Comparison of ENCODE assay signal across 13 cellular contexts in the genomic region with DNA sequence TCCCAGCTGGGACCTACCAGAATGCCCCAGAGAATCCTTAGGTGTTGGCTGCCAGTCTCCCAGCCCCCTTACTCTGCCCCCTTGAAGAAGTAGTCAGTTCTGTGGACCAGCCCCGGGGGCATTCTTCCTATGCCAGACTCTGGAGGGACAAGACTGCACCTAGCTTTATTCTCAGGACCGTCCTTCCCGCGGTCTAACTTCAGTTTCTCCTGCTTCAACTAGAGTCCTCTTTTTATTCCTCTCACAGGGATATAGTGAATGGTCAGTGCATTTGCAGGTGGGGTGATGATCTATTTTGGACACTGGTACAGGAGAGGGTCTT. TPM values are rescaled to one million over a fixed set of nuclear protein-coding genes. Genes with fewer than 3 reads are reported as not detected.
A peak's percentile ranks its signal among the peaks of the same experiment; 100 is the strongest.
DNase-seq lines count a peak whose midpoint lies in the region; ATAC-seq, FAIRE-seq and TF ChIP-seq lines count a peak whose summit lies in the region.
"Had no signal": no experiment of that assay in that cellular context is flagged by ENCODE, and none has a peak within 500 bp of the region (broad histone marks: within the 10 kb centered on the region; RNA-seq: fewer than 3 reads in every experiment).

No MANE protein-coding gene starts in this region.

- H3K14ac ChIP-seq in H1 (ENCODE audit: insufficient read length) (no peak overlapping the region), trophoblast cell (ENCODE audit: low read length) (no peak overlapping the region)

- no peak for TF ChIP-seq CTCF in H1 (IDR thresholded peaks at IDR 0.05; ENCODE audit: control extremely low read depth in 1 of 3, insufficient read depth in 1 of 3, low read depth in 1 of 3, low read length in 3 of 3)
- TF ChIP-seq CTCF in sigmoid colon (IDR thresholded peaks at IDR 0.05) = no peak

- H2BK15ac ChIP-seq in H1 (ENCODE audit: low read length) = no peak overlapping the region

- no peak for TF ChIP-seq RAD21 in H1 (IDR thresholded peaks at IDR 0.05 in 1 of 2, conservative IDR thresholded peaks at IDR 0.05 in 1 of 2; ENCODE audit: low read depth in 2 of 2, low read length in 2 of 2)

- POLR2A ChIA-PET in H1 (lab: Charles Lee; ENCODE audit: partially characterized antibody) = interaction anchor here (0.7 to 1.8 kb wide), 14 partner anchors 23 to 235 kb away, joined by 3 to 10 read pairs (median 3); no protein-coding TSS in a partner anchor

- H3K23ac ChIP-seq in H1 (ENCODE audit: insufficient read length) (no peak overlapping the region), trophoblast cell (ENCODE audit: low read length) (no peak overlapping the region)

- no peak overlapping the region for H4K91ac ChIP-seq in H1 (replicated peaks; ENCODE audit: insufficient read length, low read length)
- H4K91ac ChIP-seq in trophoblast cell (ENCODE audit: low read depth, low read length) = no peak overlapping the region

- no peaks in the 10 kb centered on the region; the same call in 1 of the 2 replicates for H3K36me3 ChIP-seq in BLaER1
- H3K36me3 ChIP-seq in KOPT-K1 (ENCODE audit: insufficient read depth, low read length) = 0 out of 2 replicates have a peak, but pooled peaks cover 3% of the 10 kb centered on the region
- no peaks in the 10 kb centered on the region for H3K36me3 ChIP-seq in H1 (ENCODE audit: control insufficient read depth in 2 of 4, insufficient read depth in 4 of 4, low read length in 3 of 4)
- H3K36me3 ChIP-seq in sigmoid colon = peaks cover 0 to 20% (median 4%) of the 10 kb centered on the region in 4 donors
- peaks cover 0 to 7% of the 10 kb centered on the region in 2 experiments for H3K36me3 ChIP-seq in trophoblast cell (ENCODE audit: control insufficient read depth in 1 of 2, insufficient read depth in 2 of 2, low read length in 2 of 2)

- H3K4ac ChIP-seq in H1 (replicated peaks; ENCODE audit: insufficient read length, low read depth, low read length) (no peak overlapping the region), trophoblast cell (ENCODE audit: low read depth, low read length) (no peak overlapping the region)

- WGBS in H1 (ENCODE audit: extremely low coverage in 1 of 2, insufficient coverage in 1 of 2, insufficient read length in 1 of 2, insufficient replicate concordance in 2 of 2, low coverage in 1 of 2, low lambda C conversion rate in 2 of 2, missing lambda C conversion rate in 1 of 2), 2 experiments = 76% methylated on average over 4 of the region's 4 CpGs; no CpG with 5 or more reads in 1 of the 2 experiments
- WGBS in sigmoid colon, 2 donors = 17 to 63% methylated on average over 4 of the region's 4 CpGs
- WGBS in trophoblast cell (ENCODE audit: extremely low coverage, insufficient coverage, insufficient read length) = no CpG with 5 or more reads among the region's 4 CpGs

- H3K18ac ChIP-seq in H1 (ENCODE audit: extremely low read depth, low read length) = no peak overlapping the region
- no peak overlapping the region for H3K18ac ChIP-seq in trophoblast cell (ENCODE audit: low read length)

- no peaks in the 10 kb centered on the region for H3K9me3 ChIP-seq in BLaER1
- H3K9me3 ChIP-seq in KOPT-K1 (ENCODE audit: insufficient read depth, low read length, poor library complexity, severe bottlenecking) = no peaks in the 10 kb centered on the region
- H3K9me3 ChIP-seq in H1 (ENCODE audit: insufficient read depth in 2 of 2, low read depth in 1 of 2, low read length in 1 of 2) = no peaks in the 10 kb centered on the region
- no peaks in the 10 kb centered on the region for H3K9me3 ChIP-seq in sigmoid colon
- H3K9me3 ChIP-seq in trophoblast cell (ENCODE audit: insufficient read depth, low read depth, low read length) = no peaks in the 10 kb centered on the region
- H3K9me3 ChIP-seq: left lung, mucosa of descending colon had no signal

- no peak overlapping the region for H2BK12ac ChIP-seq in H1 (ENCODE audit: low read depth, low read length)
- H2BK12ac ChIP-seq in trophoblast cell (ENCODE audit: low read length) = no peak overlapping the region

- H2AFZ ChIP-seq in H1 (ENCODE audit: low read length) = no peak overlapping the region
- no peak overlapping the region for H2AFZ ChIP-seq in trophoblast cell (ENCODE audit: insufficient read depth, low read length, poor library complexity)

- H2BK120ac ChIP-seq in H1 (replicated peaks; ENCODE audit: low read depth, low read length) (no peak overlapping the region), trophoblast cell (ENCODE audit: insufficient read depth, low read length, poor library complexity) (no peak overlapping the region)

- H3K9ac ChIP-seq in BLaER1 = peak overlapping the region; percentile 46; the same call in 1 of the 2 replicates
- no peak overlapping the region for H3K9ac ChIP-seq in H1 (replicated peaks in 1 of 4; ENCODE audit: extremely low read depth in 1 of 4, low read depth in 3 of 4, low read length in 3 of 4)
- no peak overlapping the region for H3K9ac ChIP-seq in trophoblast cell (ENCODE audit: low read length)

- TF ChIP-seq POLR2A in H1 (IDR thresholded peaks at IDR 0.05; ENCODE audit: control extremely low read depth in 1 of 2, low read depth in 2 of 2, low read length in 2 of 2) (no peak), sigmoid colon (IDR thresholded peaks at IDR 0.05) (no peak)

- H3K23me2 ChIP-seq in H1 (ENCODE audit: low read depth, low read length) = no peaks in the 10 kb centered on the region

- TF ChIP-seq EP300 in H1 (IDR thresholded peaks at IDR 0.05; ENCODE audit: borderline replicate concordance in 1 of 2, low read depth in 2 of 2, low read length in 2 of 2) (no peak), sigmoid colon (IDR thresholded peaks at IDR 0.05) (no peak)

- CTCF ChIA-PET in H1 (lab: Charles Lee; ENCODE audit: partially characterized antibody) = interaction anchor here (0.6 to 27.7 kb wide), 77 partner anchors 8 to 411 kb away, joined by 3 to 361 read pairs (median 5); no protein-coding TSS in a partner anchor

- ATAC-seq in HG02571 (IDR thresholded peaks at IDR 0.05; ENCODE audit: unreplicated experiment) = no peak

- H2BK5ac ChIP-seq in H1 (ENCODE audit: low read depth, low read length) = no peak overlapping the region
- no peak overlapping the region for H2BK5ac ChIP-seq in trophoblast cell (ENCODE audit: low read depth, low read length, poor library complexity)

- no peaks in the 10 kb centered on the region for H4K20me1 ChIP-seq in BLaER1
- no peaks in the 10 kb centered on the region for H4K20me1 ChIP-seq in H1 (replicated peaks in 1 of 2; ENCODE audit: control insufficient read depth in 1 of 2, insufficient read depth in 2 of 2, low read length in 2 of 2)

- no peak overlapping the region for H3K4me3 ChIP-seq in BLaER1
- peak overlapping the region in 1 of 4 experiments; percentile 54; a peak in 1 of 8 replicates for H3K4me3 ChIP-seq in H1 (ENCODE audit: extremely low read depth in 1 of 4, insufficient read depth in 2 of 4, low read depth in 3 of 4, low read length in 4 of 4)
- no peak overlapping the region for H3K4me3 ChIP-seq in sigmoid colon
- no peak overlapping the region for H3K4me3 ChIP-seq in trophoblast cell (ENCODE audit: low read depth, low read length)
- H3K4me3 ChIP-seq: left lung, mucosa of descending colon had no signal

- no peak overlapping the region for H2BK20ac ChIP-seq in H1 (ENCODE audit: low read length)

- H3K79me2 ChIP-seq in H1 (ENCODE audit: control insufficient read depth in 1 of 2, insufficient read depth in 2 of 2, low read length in 2 of 2) = no peaks in the 10 kb centered on the region
- no peaks in the 10 kb centered on the region for H3K79me2 ChIP-seq in trophoblast cell (ENCODE audit: control insufficient read depth, insufficient read depth, low read length, poor library complexity)

- H3K27ac ChIP-seq in BLaER1 (peak overlapping the region; percentile 63), KOPT-K1 (ENCODE audit: low read depth, low read length, poor library complexity, severe bottlenecking) (peak overlapping the region; percentile 78), H1 (ENCODE audit: low read depth, low read length) (no peak overlapping the region), sigmoid colon (peak overlapping the region in 3 of 4 donors; percentile 63 to 81 (median 68)), trophoblast cell (ENCODE audit: low read depth, low read length) (no peak overlapping the region)
- H3K27ac ChIP-seq: left lung had no signal

- H4K5ac ChIP-seq in H1 (ENCODE audit: insufficient read length, low read depth, low read length) = no peak overlapping the region

- no peaks in the 10 kb centered on the region for H3K27me3 ChIP-seq in BLaER1
- H3K27me3 ChIP-seq in H1 (replicated peaks in 1 of 4; ENCODE audit: control insufficient read depth in 3 of 4, extremely low read depth in 1 of 4, insufficient read depth in 3 of 4, low read length in 3 of 4) = no peaks in the 10 kb centered on the region
- H3K27me3 ChIP-seq in sigmoid colon = no peaks in the 10 kb centered on the region
- H3K27me3 ChIP-seq in trophoblast cell (ENCODE audit: insufficient read depth, low read length) = no peaks in the 10 kb centered on the region
- H3K27me3 ChIP-seq: left lung had no signal

- no peak for FAIRE-seq in H1 (lab: Jason Lieb, UNC)

- H4K12ac ChIP-seq in trophoblast cell (ENCODE audit: low read depth, low read length) = no peak overlapping the region

- H3K4me1 ChIP-seq in BLaER1 (peaks cover 74% of the 10 kb centered on the region), H1 (replicated peaks in 1 of 4; ENCODE audit: control insufficient read depth in 3 of 4, insufficient read depth in 4 of 4, low read length in 3 of 4) (peaks cover 0 to 32% (median 13%) of the 10 kb centered on the region in 4 experiments; a peak in 6 of 7 replicates), sigmoid colon (peaks cover 0 to 21% (median 15%) of the 10 kb centered on the region in 4 donors), trophoblast cell (ENCODE audit: control insufficient read depth in 1 of 2, insufficient read depth in 2 of 2, low read length in 2 of 2) (no peaks in the 10 kb centered on the region)

- H4K8ac ChIP-seq in H1 (ENCODE audit: extremely low read depth, insufficient read depth, low read length) = no peak overlapping the region
- H4K8ac ChIP-seq in trophoblast cell (ENCODE audit: low read depth, low read length) = no peak overlapping the region

- no peak overlapping the region for H2AK5ac ChIP-seq in H1 (ENCODE audit: low read depth, low read length)
- no peak overlapping the region for H2AK5ac ChIP-seq in trophoblast cell (ENCODE audit: low read length)

- peak overlapping the region; percentile 89 for H3K4me2 ChIP-seq in BLaER1
- H3K4me2 ChIP-seq in H1 (ENCODE audit: insufficient read depth in 1 of 2, low read depth in 2 of 2, low read length in 2 of 2) = peak overlapping the region; percentile 14 to 74; a peak in 2 of 4 replicates
- no peak overlapping the region for H3K4me2 ChIP-seq in trophoblast cell (ENCODE audit: low read length)

- H3K56ac ChIP-seq in H1 (replicated peaks; ENCODE audit: insufficient read length, low read depth, low read length) = no peak overlapping the region

- intact Hi-C loops in sigmoid colon (cut with DNase I) = loop anchor here (5.0 kb wide), 1 partner anchor 175 kb away; a partner anchor contains a TSS

- DNase-seq in H1 (ENCODE audit: low read depth in 1 of 2, low spot score in 2 of 2) (no peak), sigmoid colon (peak; percentile 62), trophoblast cell (no peak), inferior parietal cortex (ENCODE audit: extremely low spot score) (no peak)
- no peak for DNase-seq in stimulated activated naive CD4-positive, alpha-beta T cell (lab: John Stamatoyannopoulos, UW)

- H3K79me1 ChIP-seq in H1 (ENCODE audit: low read depth, low read length) (no peaks in the 10 kb centered on the region), trophoblast cell (ENCODE audit: low read length) (no peaks in the 10 kb centered on the region)

RNA-seq across cellular contexts. Expression of a gene that starts 35.9 kb away (rescaled TPM):
- total RNA-seq in H1 (2021; fragmentation: NEBNext Ultra II Directional; extraction: Animal tissue kit (Norgen Biotek cat#: 25700)) = 38.5 and 41.0 TPM in 2 replicates
- 65.6 and 78.9 TPM in 2 replicates for polyA plus RNA-seq in H1 (2011; rRNA removed)
- 73.5 TPM for polyA plus RNA-seq in H1 (2011; cell fraction: cytosol; rRNA removed)
- polyA plus RNA-seq in H1 (2011; cell fraction: nucleus; rRNA removed) = 60.0 TPM
- 21.8 to 38.0 TPM (median 35.1 TPM) in 4 replicates for polyA plus RNA-seq in H1 (2012, experiment 1 of 2)
- 41.2 TPM for polyA plus RNA-seq in H1 (2012, experiment 2 of 2)
- 36.9 TPM for polyA plus RNA-seq in H1 (2013, experiment 1 of 2)
- 40.4 TPM for polyA plus RNA-seq in H1 (2013, experiment 2 of 2)
- 10.9 and 15.4 TPM in 2 replicates for polyA minus RNA-seq in H1 (2011; rRNA and poly(A)+ RNA removed)
- 22.2 TPM for polyA minus RNA-seq in H1 (2011; cell fraction: cytosol; rRNA and poly(A)+ RNA removed)
- 12.8 TPM for polyA minus RNA-seq in H1 (2011; cell fraction: nucleus; rRNA and poly(A)+ RNA removed)
- 1 to 10 TPM; 2.9 to 8.6 (median 5.1) TPM for total RNA-seq in sigmoid colon
- polyA plus RNA-seq in sigmoid colon = 1 to 10 TPM in 2 of 3 donors, under 1 TPM in 1; 0.69 to 7.7 (median 4.2) TPM
- 206 and 208 TPM in 2 replicates for polyA plus RNA-seq in trophoblast cell (2013)
- total RNA-seq: activated CD4-positive, alpha-beta memory T cell treated with anti-CD3 and anti-CD28 coated beads for 36 hours; T-helper 1 cell treated with Interleukin-12 subunit alpha and Interleukin-12 subunit beta and Interleukin-4 antibody, amounts not matched to agents 30 ng/mL and 1 ng/mL, for 36 hours had no signal
- polyA plus RNA-seq: fibroblast of lung had no signal

RNA-seq across cellular contexts. Expression of a gene that starts 56.2 kb away (rescaled TPM):
- total RNA-seq in H1 (2021; fragmentation: NEBNext Ultra II Directional; extraction: Animal tissue kit (Norgen Biotek cat#: 25700)) = 13.3 and 14.7 TPM in 2 replicates
- polyA plus RNA-seq in H1 (2011; rRNA removed) = 4.8 and 6.7 TPM in 2 replicates
- 2.2 TPM for polyA plus RNA-seq in H1 (2011; cell fraction: cytosol; rRNA removed)
- 8.8 TPM for polyA plus RNA-seq in H1 (2011; cell fraction: nucleus; rRNA removed)
- polyA plus RNA-seq in H1 (2012, experiment 1 of 2) = 9.6 to 20.8 TPM (median 19.1 TPM) in 4 replicates
- polyA plus RNA-seq in H1 (2012, experiment 2 of 2) = 13.4 TPM
- polyA plus RNA-seq in H1 (2013, experiment 1 of 2) = 5.1 TPM
- polyA plus RNA-seq in H1 (2013, experiment 2 of 2) = 5.1 TPM
- 2.0 and 2.4 TPM in 2 replicates for polyA minus RNA-seq in H1 (2011; rRNA and poly(A)+ RNA removed)
- 9.3 TPM for polyA minus RNA-seq in H1 (2011; cell fraction: cytosol; rRNA and poly(A)+ RNA removed)
- 5.1 TPM for polyA minus RNA-seq in H1 (2011; cell fraction: nucleus; rRNA and poly(A)+ RNA removed)
- total RNA-seq in sigmoid colon = 10 to 100 TPM in 1 of 4 donors, 1 to 10 TPM in 3; 4.1 to 14.1 (median 5.8) TPM
- 10 to 100 TPM; 12.7 to 19.5 (median 15.6) TPM for polyA plus RNA-seq in sigmoid colon
- 14.4 TPM in 2 replicates for polyA plus RNA-seq in trophoblast cell (2013)

Comparison
In these comparisons a context has a peak if more than half of its experiments do, and no peak if none do; other contexts are left out.
1. H3K27ac ChIP-seq: peak in BLaER1 (single experiment), KOPT-K1 (single experiment) and sigmoid colon (3 of 4); none in H1 (single experiment) and trophoblast cell (single experiment).